Comparison of ENCODE assay signal across 1 cellular context in genomic region chr3:106806964-106807363, GRCh38.
"Had no signal": no experiment of that assay in that cellular context is flagged by ENCODE, and none has a peak within 500 bp of the region (broad histone marks: within the 10 kb centered on the region; RNA-seq: fewer than 3 reads in every experiment).

No MANE protein-coding gene starts in this region.

- H3K9me3 ChIP-seq: MG63 had no signal

- H3K36me3 ChIP-seq: MG63 had no signal

- H3K4me3 ChIP-seq: MG63 had no signal
